ENCODE assay signal across 21 cellular contexts in genomic region chr13:99962242-99962641, GRCh38. TPM values are rescaled to one million over a fixed set of nuclear protein-coding genes. Genes with fewer than 3 reads are reported as not detected.
DNase-seq lines count a peak whose midpoint lies in the region; TF ChIP-seq lines count a peak whose summit lies in the region.
"Had no signal": no experiment of that assay in that cellular context is flagged by ENCODE, and none has a peak within 500 bp of the region (broad histone marks: within the 10 kb centered on the region; RNA-seq: fewer than 3 reads in every experiment).

No MANE protein-coding gene starts in this region.

- H3K36me3 Mint-ChIP-seq in neural crest cell (ENCODE audit: low read depth): no peaks in the 10 kb centered on the region

- no peak overlapping the region for H3K27ac Mint-ChIP-seq in neural crest cell (ENCODE audit: unreplicated experiment)
- H3K27ac Mint-ChIP-seq: T-helper 1 cell treated with Interleukin-12 subunit alpha and Interleukin-12 subunit beta and Interleukin-4 antibody, amounts not matched to agents 30 μg/mL and 1 μg/mL, for 36 hours had no signal

- H3K36me3 ChIP-seq in smooth muscle cell (ENCODE audit: low read depth): no peaks in the 10 kb centered on the region

- in situ Hi-C loops in ACHN (cut with HindIII; ENCODE audit: low pct_ligation_motif_present, low pct_unique_long_range_greater_than_20kb, low sequenced_read_pairs): no loop called here

- no peaks in the 10 kb centered on the region for H3K9me3 ChIP-seq in smooth muscle cell (replicated peaks; ENCODE audit: low read depth)
- H3K9me3 ChIP-seq: A549, MG63, SK-N-SH had no signal

- H3K4me3 Mint-ChIP-seq in neural crest cell: peak overlapping the region; percentile 1
- H3K4me3 Mint-ChIP-seq: T-helper 1 cell treated with Interleukin-12 subunit alpha and Interleukin-12 subunit beta and Interleukin-4 antibody, amounts not matched to agents 30 μg/mL and 1 μg/mL, for 36 hours had no signal

- H3K4me1 ChIP-seq in smooth muscle cell (ENCODE audit: low read depth): peaks cover 33% of the 10 kb centered on the region

- peaks cover 89% of the 10 kb centered on the region for H3K27me3 Mint-ChIP-seq in neural crest cell (ENCODE audit: low read depth)

- no peak overlapping the region for H3K4me2 ChIP-seq in smooth muscle cell
- H3K4me2 ChIP-seq: A549, SK-N-SH had no signal

- H2AFZ ChIP-seq in smooth muscle cell (ENCODE audit: low read depth): no peak overlapping the region

- H3K9ac ChIP-seq in smooth muscle cell (ENCODE audit: low read depth): no peak overlapping the region
- H3K9ac ChIP-seq: SK-N-SH had no signal

- peaks cover 100% of the 10 kb centered on the region for H3K27me3 ChIP-seq in smooth muscle cell (ENCODE audit: low read depth)
- H3K27me3 ChIP-seq: MG63 had no signal

- peaks cover 67% of the 10 kb centered on the region for H3K4me1 Mint-ChIP-seq in neural crest cell

- no peaks in the 10 kb centered on the region for H4K20me1 ChIP-seq in smooth muscle cell (ENCODE audit: low read depth)

- no peaks in the 10 kb centered on the region for H3K9me3 Mint-ChIP-seq in neural crest cell
- H3K9me3 Mint-ChIP-seq: T-helper 1 cell treated with Interleukin-12 subunit alpha and Interleukin-12 subunit beta and Interleukin-4 antibody, amounts not matched to agents 30 μg/mL and 1 μg/mL, for 36 hours had no signal

- WGBS in smooth muscle cell (ENCODE audit: low lambda C conversion rate): 68% methylated on average over 1 of the region's 1 CpG

- no peak overlapping the region for H3K27ac ChIP-seq in smooth muscle cell (ENCODE audit: low read depth)
- H3K27ac ChIP-seq: A549 had no signal

- peak; percentile 75 to 90 (median 76) for DNase-seq in NCI-H1417 (lab: John Stamatoyannopoulos, UW)
- DNase-seq in NCI-H1417 treated with DMSO at 0.1 percent for 48 hours (lab: John Stamatoyannopoulos, UW): no peak
- peak; percentile 82 for DNase-seq in LNCaP clone FGC (ENCODE audit: low read depth)
- peak; percentile 36 for DNase-seq in NCI-H774 (lab: John Stamatoyannopoulos, UW)
- DNase-seq in neural crest cell (ENCODE audit: low read depth, low spot score): no peak
- DNase-seq in ACHN: no peak
- DNase-seq in effector CD4-positive, alpha-beta T cell: no peak
- DNase-seq in smooth muscle cell (lab: John Stamatoyannopoulos, UW; ENCODE audit: unreplicated experiment): no peak
- DNase-seq: AML-193, DND-41, GF-D8, H7, KG1, MG63, NCI-H1436, NCI-H2081 treated with DMSO at 0.1 percent for 48 hours, NCI-H524 treated with DMSO at 0.1 percent for 48 hours, SK-N-SH had no signal

- H3K79me2 ChIP-seq in smooth muscle cell (ENCODE audit: low read depth): no peaks in the 10 kb centered on the region

- no peaks in the 10 kb centered on the region for H3F3A ChIP-seq in smooth muscle cell (ENCODE audit: low read depth)

- no peak overlapping the region for H3K4me3 ChIP-seq in LNCaP clone FGC (ENCODE audit: low read depth, low read length)
- no peak overlapping the region for H3K4me3 ChIP-seq in smooth muscle cell
- H3K4me3 ChIP-seq: A549, MG63 had no signal

- TF ChIP-seq CTCF in LNCaP clone FGC (IDR thresholded peaks at IDR 0.05; ENCODE audit: control insufficient read depth, extremely low read depth, insufficient read depth) (no peak), neural crest cell (conservative IDR thresholded peaks at IDR 0.05) (no peak), smooth muscle cell (IDR thresholded peaks at IDR 0.05; ENCODE audit: borderline replicate concordance, insufficient read depth, poor library complexity, severe bottlenecking) (no peak)

RNA-seq across cellular contexts. Expression of gene ZIC5, which starts 9.3 kb away (rescaled TPM):
- 6.3 and 6.7 TPM in 2 replicates for total RNA-seq in neural crest cell
- not detected in 2 replicates for total RNA-seq in smooth muscle cell
- not detected in 2 replicates for polyA plus RNA-seq in smooth muscle cell
- total RNA-seq: Right ventricle myocardium inferior had no signal
- polyA plus RNA-seq: SK-N-SH had no signal

RNA-seq across cellular contexts. Expression of gene ZIC2, which starts 19.3 kb away (rescaled TPM):
- total RNA-seq in neural crest cell: 48.6 and 55.3 TPM in 2 replicates
- total RNA-seq in smooth muscle cell: not detected in 2 replicates
- not detected in 2 replicates for polyA plus RNA-seq in smooth muscle cell
- total RNA-seq: Right ventricle myocardium inferior had no signal
- polyA plus RNA-seq: SK-N-SH had no signal

Comparison
In these comparisons a context has a peak if more than half of its experiments do, and no peak if none do; other contexts are left out.
1. DNase-seq: peak in NCI-H1417 (3 of 3), LNCaP clone FGC (single experiment) and NCI-H774 (single experiment); none in NCI-H1417 treated with DMSO at 0.1 percent for 48 hours (single experiment), neural crest cell (single experiment), ACHN (single experiment), effector CD4-positive, alpha-beta T cell (single experiment) and smooth muscle cell (single experiment).
2. RNA of gene ZIC2, which starts 19.3 kb away (total RNA-seq): 48.6 to 55.3 TPM in neural crest cell; not detected in smooth muscle cell; every median in the first group is over 10 times any median in the second.